ENCODE assay signal across 18 cellular contexts in the genomic region with DNA sequence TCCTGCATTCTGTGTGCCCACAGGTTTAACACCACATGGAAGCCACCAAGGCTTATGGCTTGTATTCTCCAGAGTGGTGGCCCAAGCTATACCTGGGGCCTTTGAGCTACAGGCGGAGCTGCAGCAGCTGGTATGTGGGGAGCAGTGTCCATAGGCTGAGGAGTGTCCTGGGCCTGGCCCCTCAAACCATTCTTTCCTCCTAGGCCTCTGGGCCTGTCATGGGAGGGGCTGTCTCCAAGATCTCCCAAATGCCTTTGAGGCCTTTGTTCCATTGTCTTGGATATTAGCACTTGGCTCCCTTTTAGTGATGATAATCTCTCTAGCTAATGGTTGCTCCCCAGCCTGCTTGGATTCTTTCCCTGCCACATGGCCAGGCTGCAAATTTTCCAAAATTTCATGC.
"Had no signal": no experiment of that assay in that cellular context is flagged by ENCODE, and none has a peak within 500 bp of the region (broad histone marks: within the 10 kb centered on the region; RNA-seq: fewer than 3 reads in every experiment).

No MANE protein-coding gene starts in this region.

- H3K27me3 Mint-ChIP-seq: activated CD4-positive, alpha-beta memory T cell treated with anti-CD3 and anti-CD28 coated beads for 36 hours; activated CD4-positive, alpha-beta T cell treated with anti-CD3 and anti-CD28 coated beads for 36 hours; stimulated activated naive CD8-positive, alpha-beta T cell treated with anti-CD3 and anti-CD28 coated beads, Interleukin-15, amount 100 ng/mL, for 72 hours; type B pancreatic cell had no signal

- H3K27ac Mint-ChIP-seq: activated CD4-positive, alpha-beta T cell treated with anti-CD3 and anti-CD28 coated beads for 36 hours; mesothelial cell of epicardium; progenitor cell of endocrine pancreas; stimulated activated naive CD8-positive, alpha-beta T cell treated with anti-CD3 and anti-CD28 coated beads, Interleukin-15, amount 100 ng/mL, for 72 hours; T-helper 2 cell treated with Interferon-gamma antibody and Interleukin-4, amounts not matched to agents 5 μg/mL and 100 μg/mL, for 36 hours; type B pancreatic cell; WTC11 had no signal

- H3K27ac ChIP-seq: hepatocyte, right atrium auricular region, testis had no signal

- H3K36me3 ChIP-seq: right atrium auricular region had no signal

- H3K4me3 Mint-ChIP-seq: activated CD4-positive, alpha-beta memory T cell treated with anti-CD3 and anti-CD28 coated beads for 36 hours; activated CD4-positive, alpha-beta T cell treated with anti-CD3 and anti-CD28 coated beads for 36 hours; mesothelial cell of epicardium; stimulated activated naive CD8-positive, alpha-beta T cell treated with anti-CD3 and anti-CD28 coated beads, Interleukin-15, amount 100 ng/mL, for 72 hours; T-helper 2 cell treated with Interferon-gamma antibody and Interleukin-4, amounts not matched to agents 5 μg/mL and 100 μg/mL, for 36 hours; type B pancreatic cell; WTC11 had no signal

- H3K27me3 ChIP-seq: hepatocyte, right atrium auricular region, testis had no signal

- ATAC-seq: activated CD4-positive, alpha-beta T cell treated with anti-CD3 and anti-CD28 coated beads for 36 hours; left cardiac atrium; stimulated activated naive CD8-positive, alpha-beta T cell treated with anti-CD3 and anti-CD28 coated beads, Interleukin-15, amount 100 ng/mL, for 72 hours; WTC11 had no signal

- H3K4me3 ChIP-seq: hepatocyte, lung, right atrium auricular region, testis had no signal

- DNase-seq: activated CD4-positive, alpha-beta memory T cell treated with anti-CD3 and anti-CD28 coated beads for 36 hours; activated CD4-positive, alpha-beta T cell treated with anti-CD3 and anti-CD28 coated beads for 36 hours; activated naive CD4-positive, alpha-beta T cell; activated T-cell treated with anti-CD3 and anti-CD28 coated beads for 4 hours; aorta; cortex of kidney; effector memory CD4-positive, alpha-beta T cell; left cardiac atrium; stimulated activated naive CD8-positive, alpha-beta T cell treated with anti-CD3 and anti-CD28 coated beads, Interleukin-15, amount 100 ng/mL, for 72 hours; testis had no signal

- H3K9me3 ChIP-seq: right atrium auricular region, testis had no signal
